Comparison of ENCODE assay signal across 8 cellular contexts in the genomic region with DNA sequence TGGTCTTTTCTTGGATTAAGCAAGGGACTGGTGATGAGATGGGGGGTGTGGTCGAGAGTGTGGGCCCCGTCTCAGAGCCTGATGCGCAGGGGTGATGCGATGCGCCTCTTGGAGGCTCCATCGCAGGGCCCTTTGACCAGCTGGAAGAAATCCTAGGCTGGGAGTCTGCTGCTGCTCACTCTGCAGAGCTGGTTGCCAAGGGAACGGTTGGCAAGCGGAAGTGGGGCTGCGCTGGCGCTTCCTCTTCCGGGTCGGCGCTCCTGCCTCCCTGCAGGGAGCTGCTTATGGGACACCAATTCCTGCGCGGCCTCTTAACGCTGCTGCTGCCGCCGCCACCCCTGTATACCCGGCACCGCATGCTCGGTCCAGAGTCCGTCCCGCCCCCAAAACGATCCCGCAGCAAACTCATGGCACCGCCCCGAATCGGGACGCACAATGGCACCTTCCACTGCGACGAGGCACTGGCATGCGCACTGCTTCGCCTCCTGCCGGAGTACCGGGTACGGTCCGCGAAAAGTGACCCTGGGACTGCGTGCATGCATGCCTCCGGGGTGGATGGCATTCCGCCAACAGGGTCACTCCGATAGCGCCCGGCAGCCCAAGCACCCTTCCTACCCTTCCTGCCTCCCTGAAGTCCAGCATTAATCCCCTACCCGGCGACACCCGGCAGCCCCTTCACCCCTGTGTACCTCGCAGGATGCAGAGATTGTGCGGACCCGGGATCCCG.
DNase-seq lines count a peak whose midpoint lies in the region; ATAC-seq and TF ChIP-seq lines count a peak whose summit lies in the region.

A gene with protein sequence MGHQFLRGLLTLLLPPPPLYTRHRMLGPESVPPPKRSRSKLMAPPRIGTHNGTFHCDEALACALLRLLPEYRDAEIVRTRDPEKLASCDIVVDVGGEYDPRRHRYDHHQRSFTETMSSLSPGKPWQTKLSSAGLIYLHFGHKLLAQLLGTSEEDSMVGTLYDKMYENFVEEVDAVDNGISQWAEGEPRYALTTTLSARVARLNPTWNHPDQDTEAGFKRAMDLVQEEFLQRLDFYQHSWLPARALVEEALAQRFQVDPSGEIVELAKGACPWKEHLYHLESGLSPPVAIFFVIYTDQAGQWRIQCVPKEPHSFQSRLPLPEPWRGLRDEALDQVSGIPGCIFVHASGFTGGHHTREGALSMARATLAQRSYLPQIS (plus strand): TSS at position 242 of the 727 bp plus-strand sequence. CDS start 43 bp downstream, at position 285.

- peak; percentile 95 for DNase-seq in Ammon's horn (ENCODE audit: low spot score)
- DNase-seq in NCI-H524 (lab: John Stamatoyannopoulos, UW) = peak; percentile 69 to 85
- DNase-seq in activated CD4-positive, alpha-beta T cell treated with anti-CD3 and anti-CD28 coated beads for 48 hours = peak; percentile 90
- DNase-seq in coronary artery (ENCODE audit: low spot score) = peak; percentile 93
- peak; percentile 97 for DNase-seq in left kidney (ENCODE audit: low read depth, low spot score)
- peak; percentile 88 for DNase-seq in stimulated activated CD4-positive, alpha-beta T cell treated with anti-CD3 and anti-CD28 coated beads, Interleukin-1b, Interleukin-23, amount 100 ng/mL, for 48 hours

- H3K27ac ChIP-seq in coronary artery = peak within 1 kb of the TSS; percentile 50 to 78

- TF ChIP-seq CTCF in coronary artery (IDR thresholded peaks at IDR 0.05) = no peak

- ATAC-seq in GM19035 (IDR thresholded peaks at IDR 0.05; ENCODE audit: unreplicated experiment) (peak; percentile 72), HG03432 (IDR thresholded peaks at IDR 0.05; ENCODE audit: unreplicated experiment) (peak; percentile 79)

- H3K4me3 ChIP-seq in coronary artery = peak within 1 kb of the TSS; percentile 94

Comparison
In these comparisons a context has a peak if more than half of its experiments do, and no peak if none do; other contexts are left out.
1. Peak in every context shown above with its lines: DNase-seq, ATAC-seq, H3K4me3 ChIP-seq and H3K27ac ChIP-seq.